Comparison of ENCODE assay signal across 12 cellular contexts in the genomic region with DNA sequence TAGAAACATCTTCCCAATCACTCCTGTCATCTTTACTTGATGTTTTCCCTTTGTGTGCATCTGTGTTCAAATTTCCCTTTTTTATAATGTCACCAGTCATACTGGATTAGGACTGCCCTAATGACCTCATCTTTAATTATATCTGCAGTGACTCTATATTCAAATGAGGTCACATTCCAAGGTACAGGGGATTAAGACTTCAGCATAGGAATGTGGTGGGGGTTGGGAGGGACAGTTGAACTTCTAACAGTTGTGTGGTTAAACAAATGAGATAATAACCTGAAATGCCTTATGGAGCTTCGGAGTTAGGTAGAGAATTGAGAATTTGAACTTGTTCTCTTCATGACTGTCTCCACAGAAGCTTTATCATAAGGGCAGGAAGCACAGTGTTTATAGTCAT. TPM values are rescaled to one million over a fixed set of nuclear protein-coding genes. Genes with fewer than 3 reads are reported as not detected.
DNase-seq lines count a peak whose midpoint lies in the region; ATAC-seq and TF ChIP-seq lines count a peak whose summit lies in the region.
"Had no signal": no experiment of that assay in that cellular context is flagged by ENCODE, and none has a peak within 500 bp of the region (broad histone marks: within the 10 kb centered on the region; RNA-seq: fewer than 3 reads in every experiment).

No MANE protein-coding gene starts in this region.

- TF ChIP-seq CTCF in cardiac fibroblast (IDR thresholded peaks at IDR 0.05; ENCODE audit: low read depth, low read length) (no peak), right lobe of liver (IDR thresholded peaks at IDR 0.05) (no peak), GM20000 (IDR thresholded peaks at IDR 0.05; ENCODE audit: extremely low read depth, missing control alignments) (no peak)

- peaks cover 44 to 87% (median 65%) of the 10 kb centered on the region in 4 donors for H3K4me1 Mint-ChIP-seq in CD4-positive, alpha-beta memory T cell
- peaks cover 36 to 62% (median 59%) of the 10 kb centered on the region in 3 donors for H3K4me1 Mint-ChIP-seq in IgD-negative memory B cell

- H3K36me3 Mint-ChIP-seq in CD4-positive, alpha-beta memory T cell, result peaks cover 24 to 26% of the 10 kb centered on the region in 2 donors
- peaks cover 13% of the 10 kb centered on the region for H3K36me3 Mint-ChIP-seq in IgD-negative memory B cell

- H3K27me3 ChIP-seq in CD4-positive, alpha-beta memory T cell (ENCODE audit: insufficient read depth, low read length), result no peaks in the 10 kb centered on the region
- H3K27me3 ChIP-seq in right lobe of liver, result no peaks in the 10 kb centered on the region
- no peaks in the 10 kb centered on the region for H3K27me3 ChIP-seq in effector memory CD4-positive, alpha-beta T cell (replicated peaks; ENCODE audit: control insufficient read depth, insufficient read depth, low read length, poor library complexity, severe bottlenecking)

- intact Hi-C loops in CD4-positive, alpha-beta memory T cell (cut with micrococcal nuclease), result no loop called here
- intact Hi-C loops in right lobe of liver (cut with DNase I), result no loop called here

- CTCF ChIA-PET in CD4-positive, alpha-beta memory T cell (lab: Charles Lee; ENCODE audit: partially characterized antibody), result interaction anchor here (1.5 kb wide), 1 partner anchor 21 kb away, joined by 3 read pairs; no protein-coding TSS in a partner anchor

- ATAC-seq in right lobe of liver (peak in 3 of 4 donors; percentile 27 to 91 (median 45)), GM18517 (IDR thresholded peaks at IDR 0.05; ENCODE audit: unreplicated experiment) (no peak)
- ATAC-seq: activated CD4-positive, alpha-beta T cell treated with anti-CD3 and anti-CD28 coated beads for 36 hours had no signal

- 8% methylated on average over 1 of the region's 1 CpG for WGBS in right lobe of liver (ENCODE audit: insufficient coverage, low coverage, low lambda C conversion rate, missing lambda C conversion rate)

- H3K36me3 ChIP-seq in CD4-positive, alpha-beta memory T cell (ENCODE audit: insufficient read depth, low read length), result no peaks in the 10 kb centered on the region
- no peaks in the 10 kb centered on the region for H3K36me3 ChIP-seq in right lobe of liver
- no peaks in the 10 kb centered on the region for H3K36me3 ChIP-seq in effector memory CD4-positive, alpha-beta T cell (ENCODE audit: control insufficient read depth, insufficient read depth, low read length)

- H3K4me3 ChIP-seq in CD4-positive, alpha-beta memory T cell (ENCODE audit: low read length in 2 of 2), result no peak overlapping the region
- no peak overlapping the region for H3K4me3 ChIP-seq in cardiac fibroblast (replicated peaks in 1 of 2; ENCODE audit: low read depth in 2 of 2, low read length in 2 of 2)
- no peak overlapping the region for H3K4me3 ChIP-seq in right lobe of liver
- H3K4me3 ChIP-seq in effector memory CD4-positive, alpha-beta T cell (ENCODE audit: insufficient read depth, low read depth, low read length, poor library complexity, severe bottlenecking), result no peak overlapping the region

- POLR2A ChIA-PET in CD4-positive, alpha-beta memory T cell (lab: Charles Lee; ENCODE audit: partially characterized antibody), result no interaction called here

- H3K27me3 Mint-ChIP-seq in CD4-positive, alpha-beta memory T cell, result no peaks in the 10 kb centered on the region
- no peaks in the 10 kb centered on the region for H3K27me3 Mint-ChIP-seq in IgD-negative memory B cell
- H3K27me3 Mint-ChIP-seq: activated CD4-positive, alpha-beta T cell treated with anti-CD3 and anti-CD28 coated beads for 36 hours; naive B cell had no signal

- H3K9me3 Mint-ChIP-seq in CD4-positive, alpha-beta memory T cell, result peaks cover 0 to 9% (median 0%) of the 10 kb centered on the region in 8 donors
- H3K9me3 Mint-ChIP-seq in IgD-negative memory B cell, result peaks cover 0 to 15% (median 5%) of the 10 kb centered on the region in 3 donors

- peak overlapping the region in 6 of 8 donors; percentile 2 to 36 (median 8) for H3K4me3 Mint-ChIP-seq in CD4-positive, alpha-beta memory T cell
- peak overlapping the region in 2 of 4 donors; percentile 0 to 3 for H3K4me3 Mint-ChIP-seq in IgD-negative memory B cell
- H3K4me3 Mint-ChIP-seq: activated CD4-positive, alpha-beta T cell treated with anti-CD3 and anti-CD28 coated beads for 36 hours had no signal

- peak overlapping the region in 3 of 7 donors; percentile 15 to 44 (median 25) for H3K27ac Mint-ChIP-seq in CD4-positive, alpha-beta memory T cell
- H3K27ac Mint-ChIP-seq in IgD-negative memory B cell, result peak overlapping the region in 2 of 3 donors; percentile 33 to 74
- H3K27ac Mint-ChIP-seq: activated CD4-positive, alpha-beta T cell treated with anti-CD3 and anti-CD28 coated beads for 36 hours had no signal

- no peaks in the 10 kb centered on the region for H3K9me3 ChIP-seq in CD4-positive, alpha-beta memory T cell (ENCODE audit: control insufficient read depth in 1 of 2, low read length in 2 of 2)
- no peaks in the 10 kb centered on the region for H3K9me3 ChIP-seq in right lobe of liver
- H3K9me3 ChIP-seq in effector memory CD4-positive, alpha-beta T cell (ENCODE audit: control insufficient read depth, low read length), result no peaks in the 10 kb centered on the region

- no peak for TF ChIP-seq POLR2A in right lobe of liver (IDR thresholded peaks at IDR 0.05)

- H3K4me1 ChIP-seq in CD4-positive, alpha-beta memory T cell (ENCODE audit: insufficient read depth, low read length), result peaks cover 35% of the 10 kb centered on the region
- peaks cover 0 to 7% (median 0%) of the 10 kb centered on the region in 4 donors for H3K4me1 ChIP-seq in right lobe of liver
- H3K4me1 ChIP-seq in effector memory CD4-positive, alpha-beta T cell (ENCODE audit: control insufficient read depth, insufficient read depth, low read length, poor library complexity, severe bottlenecking), result peaks cover 5% of the 10 kb centered on the region

- no peak overlapping the region for H3K27ac ChIP-seq in CD4-positive, alpha-beta memory T cell (ENCODE audit: low read depth, low read length)
- H3K27ac ChIP-seq in right lobe of liver, result no peak overlapping the region
- no peak overlapping the region for H3K27ac ChIP-seq in effector memory CD4-positive, alpha-beta T cell (ENCODE audit: insufficient read depth, low read length, poor library complexity, severe bottlenecking)

- no peak for DNase-seq in CD4-positive, alpha-beta memory T cell
- DNase-seq in cardiac fibroblast (ENCODE audit: low read depth in 2 of 2) (peak; percentile 9 to 34), right lobe of liver (no peak), GM20000 (ENCODE audit: low spot score) (no peak), NCI-H146 treated with DMSO at 0.1 percent for 48 hours (lab: John Stamatoyannopoulos, UW; ENCODE audit: unreplicated experiment) (no peak)
- DNase-seq in effector memory CD4-positive, alpha-beta T cell, result no peak
- DNase-seq: activated CD4-positive, alpha-beta T cell treated with anti-CD3 and anti-CD28 coated beads for 36 hours; amygdala; DMS153; naive B cell had no signal

RNA-seq across cellular contexts. Expression of gene PAN3, which starts 23.0 kb away (rescaled TPM):
- total RNA-seq in CD4-positive, alpha-beta memory T cell, result 10 to 100 TPM; 66.0 to 66.7 TPM
- polyA plus RNA-seq in CD4-positive, alpha-beta memory T cell, result 1 to 10 TPM; 2.8 to 6.7 TPM
- 7.6 TPM for polyA plus RNA-seq in IgD-negative memory B cell
- total RNA-seq in right lobe of liver, result 10 to 100 TPM in 4 of 6 experiments, 1 to 10 TPM in 2; 7.0 to 12.5 (median 10.2) TPM

Comparison
In these comparisons a context has a peak if more than half of its experiments do, and no peak if none do; other contexts are left out.
1. DNase-seq: peak in cardiac fibroblast (2 of 2); none in CD4-positive, alpha-beta memory T cell (0 of 5), right lobe of liver (0 of 3), GM20000 (single experiment), effector memory CD4-positive, alpha-beta T cell (0 of 3) and NCI-H146 treated with DMSO at 0.1 percent for 48 hours (single experiment).
2. RNA of gene PAN3, which starts 23.0 kb away (total RNA-seq): 66.0 to 66.7 TPM in CD4-positive, alpha-beta memory T cell; 7.0 to 12.5 TPM in right lobe of liver; every median in the first group is over 4 times any median in the second.